ENCODE assay signal across 22 cellular contexts in the genomic region with DNA sequence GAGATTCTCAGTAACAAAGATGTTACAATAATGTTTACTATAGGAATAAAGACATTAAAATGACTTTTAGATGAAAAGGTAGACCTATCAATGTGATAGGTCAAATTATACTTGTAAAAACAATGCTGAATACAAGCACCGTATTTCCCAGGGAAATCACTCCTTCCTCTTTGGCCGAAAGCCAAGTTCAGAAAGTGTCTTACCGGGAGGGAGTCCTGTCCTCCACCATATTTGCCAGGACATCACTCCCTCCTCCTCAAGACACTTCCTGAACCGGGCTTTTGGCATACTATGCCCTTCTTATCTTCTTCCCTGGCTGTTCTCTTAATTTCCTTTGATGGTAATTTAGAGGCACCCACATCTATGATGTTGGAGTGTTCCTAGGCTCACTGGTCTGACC.
DNase-seq lines count a peak whose midpoint lies in the region; ATAC-seq and TF ChIP-seq lines count a peak whose summit lies in the region.
"Had no signal": no experiment of that assay in that cellular context is flagged by ENCODE, and none has a peak within 500 bp of the region (broad histone marks: within the 10 kb centered on the region; RNA-seq: fewer than 3 reads in every experiment).

No MANE protein-coding gene starts in this region.

- H3K27me3 Mint-ChIP-seq in Calu3 (ENCODE audit: unreplicated experiment): no peaks in the 10 kb centered on the region
- H3K27me3 Mint-ChIP-seq: CD4-positive, CD25-positive, alpha-beta regulatory T cell had no signal

- H3K4me1 Mint-ChIP-seq in Calu3 (ENCODE audit: low read depth, unreplicated experiment): peaks cover 21% of the 10 kb centered on the region

- no peak overlapping the region for H3K27ac ChIP-seq in KMS-11
- H3K27ac ChIP-seq: Peyer's patch, SJSA1 had no signal

- ATAC-seq in HG03442 (IDR thresholded peaks at IDR 0.05; ENCODE audit: unreplicated experiment): no peak

- H3K4me3 ChIP-seq in KMS-11 (IDR thresholded peaks at IDR 0.05; ENCODE audit: insufficient read depth, low read depth, low read length): no peak overlapping the region
- H3K4me3 ChIP-seq: Peyer's patch, SJSA1 had no signal

- H3K27ac Mint-ChIP-seq in Calu3 (ENCODE audit: unreplicated experiment): no peak overlapping the region
- H3K27ac Mint-ChIP-seq: CD4-positive, CD25-positive, alpha-beta regulatory T cell; HFFc6; T-helper 1 cell treated with Interleukin-12 subunit alpha and Interleukin-12 subunit beta and Interleukin-4 antibody, amounts not matched to agents 30 μg/mL and 1 μg/mL, for 36 hours had no signal

- H3K9ac ChIP-seq in KMS-11: no peak overlapping the region

- H3K4me2 ChIP-seq in KMS-11: no peak overlapping the region

- no peaks in the 10 kb centered on the region for H3K36me3 ChIP-seq in KMS-11 (ENCODE audit: insufficient read depth)
- H3K36me3 ChIP-seq: BE2C, Peyer's patch, SJSA1 had no signal

- H2AFZ ChIP-seq in KMS-11 (ENCODE audit: low read depth): peak overlapping the region; percentile 7; the same call in 1 of the 2 replicates

- H3K4me3 Mint-ChIP-seq in Calu3 (ENCODE audit: low read depth, unreplicated experiment): no peak overlapping the region
- H3K4me3 Mint-ChIP-seq: CD4-positive, CD25-positive, alpha-beta regulatory T cell; HFFc6; T-helper 1 cell treated with Interleukin-12 subunit alpha and Interleukin-12 subunit beta and Interleukin-4 antibody, amounts not matched to agents 30 μg/mL and 1 μg/mL, for 36 hours had no signal

- BruUV-seq in Calu3 (replicated peaks; lab: Mats Ljungman, UMichigan): no TSS peak

- H3K9me3 Mint-ChIP-seq in Calu3 (ENCODE audit: low read depth, unreplicated experiment): no peaks in the 10 kb centered on the region
- H3K9me3 Mint-ChIP-seq: T-helper 1 cell treated with Interleukin-12 subunit alpha and Interleukin-12 subunit beta and Interleukin-4 antibody, amounts not matched to agents 30 μg/mL and 1 μg/mL, for 36 hours had no signal

- H3K4me1 ChIP-seq in KMS-11 (ENCODE audit: low read depth, poor library complexity, severe bottlenecking): peaks cover 36% of the 10 kb centered on the region
- H3K4me1 ChIP-seq: BE2C, Caco-2, Peyer's patch, SJSA1 had no signal

- no peaks in the 10 kb centered on the region for H3K79me2 ChIP-seq in KMS-11 (ENCODE audit: insufficient read depth, low read depth)

- no peaks in the 10 kb centered on the region for H3K27me3 ChIP-seq in KMS-11 (ENCODE audit: insufficient read depth, low read depth)
- H3K27me3 ChIP-seq: BE2C, Peyer's patch, SJSA1 had no signal

- intact Hi-C loops in Calu3 (cut with micrococcal nuclease; ENCODE audit: unreplicated experiment): no loop called here

- TF ChIP-seq CTCF in KMS-11 (conservative IDR thresholded peaks at IDR 0.05; ENCODE audit: low read depth, low read length) (no peak), Calu3 (IDR thresholded peaks at IDR 0.05; ENCODE audit: unreplicated experiment) (no peak)

- no peaks in the 10 kb centered on the region for H3K36me3 Mint-ChIP-seq in Calu3 (ENCODE audit: insufficient read depth, unreplicated experiment)
- H3K36me3 Mint-ChIP-seq: CD4-positive, CD25-positive, alpha-beta regulatory T cell had no signal

- H4K20me1 ChIP-seq in KMS-11 (ENCODE audit: insufficient read depth): no peaks in the 10 kb centered on the region

- DNase-seq in DMS53 (lab: John Stamatoyannopoulos, UW) (peak; percentile 13), DMS53 treated with DMSO at 0.1 percent for 48 hours (lab: John Stamatoyannopoulos, UW; ENCODE audit: unreplicated experiment) (no peak), NCI-H748 treated with DMSO at 0.1 percent for 48 hours (lab: John Stamatoyannopoulos, UW) (peak; percentile 90), lung microvascular endothelial cell (ENCODE audit: low read depth in 2 of 2) (peak; percentile 15 to 33), Calu3 (no peak)
- DNase-seq: BE2C; Caco-2; CD4-positive, CD25-positive, alpha-beta regulatory T cell; DND-41; H7; HFFc6; Kasumi-1; MM.1S; NCI-H1092; NCI-H187 treated with DMSO at 0.1 percent for 48 hours; NCI-H446 treated with DMSO at 0.1 percent for 48 hours; NCI-H82; Peyer's patch had no signal

- CTCF ChIA-PET in Calu3 (lab: Charles Lee): no interaction called here

Comparison
In these comparisons a context has a peak if more than half of its experiments do, and no peak if none do; other contexts are left out.
1. DNase-seq: peak in DMS53 (single experiment), NCI-H748 treated with DMSO at 0.1 percent for 48 hours (single experiment) and lung microvascular endothelial cell (2 of 2); none in DMS53 treated with DMSO at 0.1 percent for 48 hours (single experiment) and Calu3 (single experiment).